In genomic region chr4:54717694-54718093, GRCh38 we compare ENCODE assay signal across 17 cellular contexts.
"Had no signal": no experiment of that assay in that cellular context is flagged by ENCODE, and none has a peak within 500 bp of the region (broad histone marks: within the 10 kb centered on the region; RNA-seq: fewer than 3 reads in every experiment).

No MANE protein-coding gene starts in this region.

- H3K4me3 Mint-ChIP-seq: activated CD4-positive, alpha-beta T cell treated with anti-CD3 and anti-CD28 coated beads, Interleukin-2, amount 10 ng/mL, durations not matched to agents 7 days and 5 days; activated CD8-positive, alpha-beta memory T cell treated with anti-CD3 and anti-CD28 coated beads, Interleukin-2, amount 10 ng/mL, durations not matched to agents 7 days and 5 days; activated CD8-positive, alpha-beta T cell treated with anti-CD3 and anti-CD28 coated beads for 36 hours; activated naive CD8-positive, alpha-beta T cell treated with anti-CD3 and anti-CD28 coated beads, Interleukin-2, amount 50 U/mL, for 24 hours; immature natural killer cell; memory B cell; nephron progenitor cell; stimulated activated naive CD8-positive, alpha-beta T cell treated with anti-CD3 and anti-CD28 coated beads, Interleukin-15, Interleukin-2, amounts not matched to agents 100 ng/mL and 50 ng/mL, for 24 hours; type B pancreatic cell had no signal

- DNase-seq: activated CD4-positive, alpha-beta T cell treated with anti-CD3 and anti-CD28 coated beads, Interleukin-2, amount 10 ng/mL, durations not matched to agents 7 days and 5 days; activated CD8-positive, alpha-beta memory T cell treated with anti-CD3 and anti-CD28 coated beads, Interleukin-2, amount 10 ng/mL, durations not matched to agents 7 days and 5 days; activated CD8-positive, alpha-beta T cell treated with anti-CD3 and anti-CD28 coated beads for 36 hours; activated gamma-delta T cell; activated naive CD4-positive, alpha-beta T cell treated with anti-CD3 and anti-CD28 coated beads, Interleukin-2, amount 50 U/mL, for 16 hours; activated naive CD8-positive, alpha-beta T cell treated with anti-CD3 and anti-CD28 coated beads, Interleukin-2, amount 50 U/mL, for 24 hours; activated T-cell treated with anti-CD3 and anti-CD28 coated beads for 4 hours; cortex of kidney; immature natural killer cell; kidney glomerular epithelial cell; mucosa of descending colon; nephron progenitor cell; right lobe of liver; stimulated activated CD4-positive, alpha-beta T cell treated with anti-CD3 and anti-CD28 coated beads, Interleukin-1b, Interleukin-23, amount 100 ng/mL, for 48 hours had no signal

- H3K9me3 Mint-ChIP-seq: activated CD4-positive, alpha-beta T cell treated with anti-CD3 and anti-CD28 coated beads, Interleukin-2, amount 10 ng/mL, durations not matched to agents 7 days and 5 days; activated CD8-positive, alpha-beta T cell treated with anti-CD3 and anti-CD28 coated beads for 36 hours; activated naive CD8-positive, alpha-beta T cell treated with anti-CD3 and anti-CD28 coated beads, Interleukin-2, amount 50 U/mL, for 24 hours; immature natural killer cell; memory B cell; nephron progenitor cell; stimulated activated naive CD8-positive, alpha-beta T cell treated with anti-CD3 and anti-CD28 coated beads, Interleukin-15, Interleukin-2, amounts not matched to agents 100 ng/mL and 50 ng/mL, for 24 hours; type B pancreatic cell had no signal

- H3K4me1 Mint-ChIP-seq: activated CD4-positive, alpha-beta T cell treated with anti-CD3 and anti-CD28 coated beads, Interleukin-2, amount 10 ng/mL, durations not matched to agents 7 days and 5 days; activated CD8-positive, alpha-beta memory T cell treated with anti-CD3 and anti-CD28 coated beads, Interleukin-2, amount 10 ng/mL, durations not matched to agents 7 days and 5 days; activated naive CD8-positive, alpha-beta T cell treated with anti-CD3 and anti-CD28 coated beads, Interleukin-2, amount 50 U/mL, for 24 hours; memory B cell; nephron progenitor cell had no signal

- H3K36me3 Mint-ChIP-seq: activated CD8-positive, alpha-beta memory T cell treated with anti-CD3 and anti-CD28 coated beads, Interleukin-2, amount 10 ng/mL, durations not matched to agents 7 days and 5 days; immature natural killer cell; memory B cell; type B pancreatic cell had no signal

- H3K27me3 Mint-ChIP-seq: activated CD8-positive, alpha-beta memory T cell treated with anti-CD3 and anti-CD28 coated beads, Interleukin-2, amount 10 ng/mL, durations not matched to agents 7 days and 5 days; activated CD8-positive, alpha-beta T cell treated with anti-CD3 and anti-CD28 coated beads for 36 hours; activated naive CD8-positive, alpha-beta T cell treated with anti-CD3 and anti-CD28 coated beads, Interleukin-2, amount 50 U/mL, for 24 hours; memory B cell; stimulated activated naive CD8-positive, alpha-beta T cell treated with anti-CD3 and anti-CD28 coated beads, Interleukin-15, Interleukin-2, amounts not matched to agents 100 ng/mL and 50 ng/mL, for 24 hours; type B pancreatic cell had no signal

- H3K27ac Mint-ChIP-seq: activated CD4-positive, alpha-beta T cell treated with anti-CD3 and anti-CD28 coated beads, Interleukin-2, amount 10 ng/mL, durations not matched to agents 7 days and 5 days; activated CD8-positive, alpha-beta memory T cell treated with anti-CD3 and anti-CD28 coated beads, Interleukin-2, amount 10 ng/mL, durations not matched to agents 7 days and 5 days; activated CD8-positive, alpha-beta T cell treated with anti-CD3 and anti-CD28 coated beads for 36 hours; activated naive CD8-positive, alpha-beta T cell treated with anti-CD3 and anti-CD28 coated beads, Interleukin-2, amount 50 U/mL, for 24 hours; immature natural killer cell; memory B cell; nephron progenitor cell; stimulated activated naive CD8-positive, alpha-beta T cell treated with anti-CD3 and anti-CD28 coated beads, Interleukin-15, Interleukin-2, amounts not matched to agents 100 ng/mL and 50 ng/mL, for 24 hours; type B pancreatic cell had no signal

- ATAC-seq: activated CD8-positive, alpha-beta memory T cell treated with anti-CD3 and anti-CD28 coated beads, Interleukin-2, amount 10 ng/mL, durations not matched to agents 7 days and 5 days; activated CD8-positive, alpha-beta T cell treated with anti-CD3 and anti-CD28 coated beads for 36 hours; activated naive CD8-positive, alpha-beta T cell treated with anti-CD3 and anti-CD28 coated beads, Interleukin-2, amount 50 U/mL, for 24 hours; mucosa of descending colon; right lobe of liver had no signal
